15 cellular contexts compared by ENCODE assay signal in genomic region chr10:123318516-123318915, GRCh38.
DNase-seq lines count a peak whose midpoint lies in the region; ATAC-seq and TF ChIP-seq lines count a peak whose summit lies in the region.
"Had no signal": no experiment of that assay in that cellular context is flagged by ENCODE, and none has a peak within 500 bp of the region (broad histone marks: within the 10 kb centered on the region; RNA-seq: fewer than 3 reads in every experiment).

No MANE protein-coding gene starts in this region.

- TF ChIP-seq CTCF in vagina (IDR thresholded peaks at IDR 0.05) (no peak), osteoblast (IDR thresholded peaks at IDR 0.05; ENCODE audit: extremely low read depth, low read depth, low read length) (no peak)

- no peak overlapping the region for H3K4me2 ChIP-seq in osteoblast (ENCODE audit: insufficient read depth, low read length)
- H3K4me2 ChIP-seq: KMS-11 had no signal

- H3K27me3 ChIP-seq in vagina (no peaks in the 10 kb centered on the region), osteoblast (ENCODE audit: insufficient read depth, low read length) (no peaks in the 10 kb centered on the region)
- H3K27me3 ChIP-seq: BE2C had no signal

- TF ChIP-seq POLR2A in vagina (IDR thresholded peaks at IDR 0.05) = no peak

- intact Hi-C loops in vagina (cut with DNase I) = no loop called here

- no peaks in the 10 kb centered on the region for H3K79me2 ChIP-seq in osteoblast (ENCODE audit: insufficient read depth, low read length)

- H4K20me1 ChIP-seq in osteoblast (ENCODE audit: insufficient read depth, low read length) = no peaks in the 10 kb centered on the region

- peaks cover 16% of the 10 kb centered on the region for H3K4me1 Mint-ChIP-seq in activated naive CD8-positive, alpha-beta T cell treated with anti-CD3 and anti-CD28 coated beads, Interleukin-2, amount 50 U/mL, for 24 hours
- peaks cover 3% of the 10 kb centered on the region for H3K4me1 Mint-ChIP-seq in activated naive CD8-positive, alpha-beta T cell treated with anti-CD3 and anti-CD28 coated beads for 36 hours
- peaks cover 11% of the 10 kb centered on the region for H3K4me1 Mint-ChIP-seq in activated T-helper 17 cell treated with anti-CD3 and anti-CD28 coated beads, Interleukin-2, amount 50 U/mL, for 72 hours

- no peaks in the 10 kb centered on the region for H3K9me3 Mint-ChIP-seq in activated naive CD8-positive, alpha-beta T cell treated with anti-CD3 and anti-CD28 coated beads, Interleukin-2, amount 50 U/mL, for 24 hours
- H3K9me3 Mint-ChIP-seq in activated naive CD8-positive, alpha-beta T cell treated with anti-CD3 and anti-CD28 coated beads for 36 hours = no peaks in the 10 kb centered on the region
- peaks cover 3% of the 10 kb centered on the region for H3K9me3 Mint-ChIP-seq in activated T-helper 17 cell treated with anti-CD3 and anti-CD28 coated beads, Interleukin-2, amount 50 U/mL, for 72 hours

- H3K36me3 Mint-ChIP-seq in activated naive CD8-positive, alpha-beta T cell treated with anti-CD3 and anti-CD28 coated beads, Interleukin-2, amount 50 U/mL, for 24 hours (ENCODE audit: low read depth) = no peaks in the 10 kb centered on the region
- no peaks in the 10 kb centered on the region for H3K36me3 Mint-ChIP-seq in activated naive CD8-positive, alpha-beta T cell treated with anti-CD3 and anti-CD28 coated beads for 36 hours
- H3K36me3 Mint-ChIP-seq in activated T-helper 17 cell treated with anti-CD3 and anti-CD28 coated beads, Interleukin-2, amount 50 U/mL, for 72 hours (ENCODE audit: low read depth) = no peaks in the 10 kb centered on the region

- H3K27ac ChIP-seq in vagina (no peak overlapping the region), osteoblast (ENCODE audit: low read depth, low read length) (no peak overlapping the region)
- H3K27ac ChIP-seq: KMS-11 had no signal

- H3K4me3 ChIP-seq in vagina (no peak overlapping the region), osteoblast (ENCODE audit: insufficient read depth, low read length) (no peak overlapping the region)

- no peaks in the 10 kb centered on the region for H3K27me3 Mint-ChIP-seq in activated naive CD8-positive, alpha-beta T cell treated with anti-CD3 and anti-CD28 coated beads, Interleukin-2, amount 50 U/mL, for 24 hours
- H3K27me3 Mint-ChIP-seq in activated naive CD8-positive, alpha-beta T cell treated with anti-CD3 and anti-CD28 coated beads for 36 hours = no peaks in the 10 kb centered on the region
- H3K27me3 Mint-ChIP-seq in activated T-helper 17 cell treated with anti-CD3 and anti-CD28 coated beads, Interleukin-2, amount 50 U/mL, for 72 hours = no peaks in the 10 kb centered on the region

- H3K9me3 ChIP-seq in vagina (no peaks in the 10 kb centered on the region), osteoblast (ENCODE audit: low read depth, low read length) (no peaks in the 10 kb centered on the region)
- H3K9me3 ChIP-seq: BE2C had no signal

- peak; percentile 95 for ATAC-seq in activated naive CD8-positive, alpha-beta T cell treated with anti-CD3 and anti-CD28 coated beads, Interleukin-2, amount 50 U/mL, for 24 hours
- peak; percentile 84 for ATAC-seq in activated T-helper 17 cell treated with anti-CD3 and anti-CD28 coated beads, Interleukin-2, amount 50 U/mL, for 72 hours (replicated peaks)
- ATAC-seq: Panc1 had no signal

- DNase-seq in activated naive CD8-positive, alpha-beta T cell treated with anti-CD3 and anti-CD28 coated beads, Interleukin-2, amount 50 U/mL, for 24 hours = peak; percentile 32
- no peak for DNase-seq in activated naive CD8-positive, alpha-beta T cell treated with anti-CD3 and anti-CD28 coated beads for 36 hours
- peak; percentile 13 to 24 for DNase-seq in stimulated activated CD8-positive, alpha-beta memory T cell treated with anti-CD3 and anti-CD28 coated beads, Interleukin-15, amount 100 ng/mL, for 48 hours (ENCODE audit: low read depth in 2 of 2)
- DNase-seq in vagina (ENCODE audit: extremely low spot score in 2 of 2) (peak; percentile 27 to 37), osteoblast (ENCODE audit: insufficient read length, low spot score, missing footprints) (no peak), dermis blood vessel endothelial cell (no peak)
- DNase-seq: BE2C, H7, MM.1S, NCI-H1930, NCI-H2171, Right ventricle myocardium superior had no signal

- H3K36me3 ChIP-seq in vagina = no peaks in the 10 kb centered on the region
- H3K36me3 ChIP-seq in osteoblast (ENCODE audit: insufficient read depth, low read length) = no peaks in the 10 kb centered on the region
- H3K36me3 ChIP-seq: BE2C had no signal

- H3K4me1 ChIP-seq in vagina = no peaks in the 10 kb centered on the region
- H3K4me1 ChIP-seq in osteoblast (ENCODE audit: insufficient read depth, low read length) = no peaks in the 10 kb centered on the region

- no peak overlapping the region for H2AFZ ChIP-seq in osteoblast (ENCODE audit: low read length)

- H3K4me3 Mint-ChIP-seq in activated naive CD8-positive, alpha-beta T cell treated with anti-CD3 and anti-CD28 coated beads, Interleukin-2, amount 50 U/mL, for 24 hours = no peak overlapping the region
- no peak overlapping the region for H3K4me3 Mint-ChIP-seq in activated naive CD8-positive, alpha-beta T cell treated with anti-CD3 and anti-CD28 coated beads for 36 hours
- no peak overlapping the region for H3K4me3 Mint-ChIP-seq in activated T-helper 17 cell treated with anti-CD3 and anti-CD28 coated beads, Interleukin-2, amount 50 U/mL, for 72 hours

- H3K27ac Mint-ChIP-seq in activated naive CD8-positive, alpha-beta T cell treated with anti-CD3 and anti-CD28 coated beads, Interleukin-2, amount 50 U/mL, for 24 hours = peak overlapping the region; percentile 64
- no peak overlapping the region for H3K27ac Mint-ChIP-seq in activated naive CD8-positive, alpha-beta T cell treated with anti-CD3 and anti-CD28 coated beads for 36 hours
- peak overlapping the region; percentile 35 for H3K27ac Mint-ChIP-seq in activated T-helper 17 cell treated with anti-CD3 and anti-CD28 coated beads, Interleukin-2, amount 50 U/mL, for 72 hours

Comparison
In these comparisons a context has a peak if more than half of its experiments do, and no peak if none do; other contexts are left out.
1. DNase-seq: peak in activated naive CD8-positive, alpha-beta T cell treated with anti-CD3 and anti-CD28 coated beads, Interleukin-2, amount 50 U/mL, for 24 hours (single experiment), stimulated activated CD8-positive, alpha-beta memory T cell treated with anti-CD3 and anti-CD28 coated beads, Interleukin-15, amount 100 ng/mL, for 48 hours (2 of 2) and vagina (2 of 2); none in activated naive CD8-positive, alpha-beta T cell treated with anti-CD3 and anti-CD28 coated beads for 36 hours (single experiment), osteoblast (single experiment) and dermis blood vessel endothelial cell (single experiment).